In genomic region chr9:134153450-134153849, GRCh38 we compare ENCODE assay signal across 9 cellular contexts. TPM values are rescaled to one million over a fixed set of nuclear protein-coding genes. Genes with fewer than 3 reads are reported as not detected.
"Had no signal": no experiment of that assay in that cellular context is flagged by ENCODE, and none has a peak within 500 bp of the region (broad histone marks: within the 10 kb centered on the region; RNA-seq: fewer than 3 reads in every experiment).

No MANE protein-coding gene starts in this region.

- H3K4me3 ChIP-seq: GM12878 had no signal

- FAIRE-seq: G401.6, GM12878, GM12891, GM12892, GM18507, GM19239 had no signal

- DNase-seq: GDM1, GF-D8 had no signal

- ATAC-seq: GM12878 had no signal

RNA-seq across cellular contexts. Expression of gene RNU6ATAC, which starts 10.9 kb away (rescaled TPM):
- total RNA-seq: G401 had no signal
- polyA plus RNA-seq: GM12878 had no signal
